8 cellular contexts compared by ENCODE assay signal in the genomic region with DNA sequence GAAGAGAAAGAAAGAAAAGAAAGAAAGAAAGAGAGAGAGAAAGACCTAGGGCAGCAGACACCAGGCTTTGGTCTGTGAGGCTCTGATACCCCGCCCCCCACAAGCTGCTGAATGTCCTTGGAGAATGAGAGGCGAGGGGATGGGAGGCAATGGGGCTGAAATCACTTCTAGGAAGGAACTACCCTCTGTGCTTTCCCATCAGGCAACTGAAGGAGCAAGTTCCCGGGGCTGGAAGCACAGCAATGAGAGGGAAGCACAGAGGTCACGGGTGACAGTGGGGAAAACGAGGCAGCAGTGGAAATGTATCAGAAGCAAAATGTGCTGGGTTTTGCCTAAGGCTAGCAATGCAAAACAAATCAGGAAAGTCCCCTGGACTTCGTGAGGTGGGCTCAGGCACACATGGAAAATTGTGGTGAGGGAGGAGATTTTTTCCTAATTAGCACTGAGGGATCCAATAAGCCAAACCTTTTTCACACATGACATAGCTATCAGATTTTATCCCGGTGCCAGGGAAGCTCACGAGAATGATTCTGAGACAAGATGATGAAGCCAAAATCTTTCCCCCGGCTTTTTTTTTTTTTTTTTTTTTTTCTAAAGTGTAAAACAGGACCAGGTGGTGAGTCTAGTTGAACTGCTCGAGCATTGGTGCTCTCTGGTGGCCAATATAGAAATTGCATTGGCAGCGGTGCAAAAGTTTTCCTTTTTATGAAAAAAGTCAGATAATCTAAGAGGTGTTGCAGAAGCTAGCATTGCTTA. TPM values are rescaled to one million over a fixed set of nuclear protein-coding genes. Genes with fewer than 3 reads are reported as not detected.
A peak's percentile ranks its signal among the peaks of the same experiment; 100 is the strongest.
DNase-seq lines count a peak whose midpoint lies in the region; ATAC-seq and TF ChIP-seq lines count a peak whose summit lies in the region.

No MANE protein-coding gene starts in this region.

- CTCF ChIA-PET in AG04449 (lab: Yijun Ruan, JAX): interaction anchor here (0.7 to 9.0 kb wide), 38 partner anchors 8 to 274 kb away, joined by 3 to 534 read pairs (median 4); partner anchors contain the start of gene ARFGEF2

- DNase-seq in AG04449 (ENCODE audit: low read depth, low spot score): no peak
- DNase-seq in GM19240 (ENCODE audit: insufficient read length, low spot score): peak; percentile 57
- peak; percentile 56 for DNase-seq in NCI-H345 treated with DMSO at 0.1 percent for 48 hours (lab: John Stamatoyannopoulos, UW; ENCODE audit: unreplicated experiment)
- peak; percentile 62 to 66 for DNase-seq in activated CD4-positive, alpha-beta T cell treated with anti-CD3 and anti-CD28 coated beads, Interleukin-2, amount 50 U/mL, for 4 hours
- DNase-seq in dorsolateral prefrontal cortex: peak in 7 of 10 donors; percentile 23 to 71 (median 50)
- DNase-seq in lung microvascular endothelial cell (ENCODE audit: low read depth in 2 of 2): peak; percentile 70 to 77
- DNase-seq in stimulated activated CD8-positive, alpha-beta memory T cell treated with anti-CD3 and anti-CD28 coated beads, Interleukin-15, amount 100 ng/mL, for 48 hours (ENCODE audit: low read depth in 2 of 2): peak; percentile 42 to 45

- intact Hi-C loops in dorsolateral prefrontal cortex (cut with DNase I): loop anchor here (1.0 to 10.0 kb wide), 8 partner anchors 76 to 270 kb away; partner anchors contain the start of gene PREX1 (in 1 of the 2)

- peak overlapping the region in 19 of 59 donors; percentile 2 to 74 (median 41) for H3K27ac ChIP-seq in dorsolateral prefrontal cortex

- POLR2A ChIA-PET in AG04449 (lab: Yijun Ruan, JAX): interaction anchor here (0.6 kb wide), 1 partner anchor 79 kb away, joined by 4 read pairs; no protein-coding TSS in a partner anchor

- H3K27me3 ChIP-seq in dorsolateral prefrontal cortex: no peaks in the 10 kb centered on the region

- no peak overlapping the region for H3K4me3 ChIP-seq in AG04449 (ENCODE audit: low read depth, low read length)
- H3K4me3 ChIP-seq in dorsolateral prefrontal cortex: peak overlapping the region in 12 of 59 donors; percentile 9 to 32 (median 22)

- TF ChIP-seq CTCF in AG04449 (IDR thresholded peaks at IDR 0.05; ENCODE audit: insufficient read depth, low read length, missing control alignments) (peak; percentile 51), dorsolateral prefrontal cortex (IDR thresholded peaks at IDR 0.05 in 54 of 56, conservative IDR thresholded peaks at IDR 0.05 in 2 of 56; ENCODE audit: low read depth in 1 of 56, partially characterized antibody in 56 of 56) (peak; percentile 84 to 99 (median 92))

- no peak for ATAC-seq in HG03442 (IDR thresholded peaks at IDR 0.05; ENCODE audit: unreplicated experiment)

RNA-seq across cellular contexts. Expression of gene ARFGEF2, which starts 16.8 kb away (rescaled TPM):
- total RNA-seq in dorsolateral prefrontal cortex: 10 to 100 TPM; 28.4 to 72.0 (median 52.6) TPM
- total RNA-seq in lung microvascular endothelial cell: 36.0 and 51.6 TPM in 2 replicates
